8 cellular contexts compared by ENCODE assay signal in genomic region chr15:78415284-78415683, GRCh38. TPM values are rescaled to one million over a fixed set of nuclear protein-coding genes. Genes with fewer than 3 reads are reported as not detected.
A peak's percentile ranks its signal among the peaks of the same experiment; 100 is the strongest.
DNase-seq lines count a peak whose midpoint lies in the region; ATAC-seq and TF ChIP-seq lines count a peak whose summit lies in the region.

No MANE protein-coding gene starts in this region.

- peak overlapping the region in 1 of 3 experiments; percentile 44 for H3K27ac Mint-ChIP-seq in nephron

- H3K4me3 ChIP-seq in vagina, result no peak overlapping the region

- ATAC-seq in HG02938 (IDR thresholded peaks at IDR 0.05; ENCODE audit: unreplicated experiment), result no peak
- no peak for ATAC-seq in HG03280 (IDR thresholded peaks at IDR 0.05; ENCODE audit: unreplicated experiment)

- no peak for TF ChIP-seq POLR2A in vagina (IDR thresholded peaks at IDR 0.05)

- H3K4me1 ChIP-seq in vagina, result peaks cover 3% of the 10 kb centered on the region

- intact Hi-C loops in vagina (cut with DNase I), result no loop called here

- H3K27me3 ChIP-seq in vagina, result no peaks in the 10 kb centered on the region

- peaks cover 17% of the 10 kb centered on the region for H3K27me3 Mint-ChIP-seq in nephron (ENCODE audit: low read depth)

- no peaks in the 10 kb centered on the region for H3K9me3 ChIP-seq in vagina

- TF ChIP-seq CTCF in nephron (IDR thresholded peaks at IDR 0.05; ENCODE audit: unreplicated experiment in 3 of 3) (peak in 2 of 3 experiments; percentile 50 to 51), vagina (IDR thresholded peaks at IDR 0.05) (no peak)

- H3K9me3 Mint-ChIP-seq in nephron, result no peaks in the 10 kb centered on the region

- H3K36me3 ChIP-seq in vagina, result no peaks in the 10 kb centered on the region

- H3K27ac ChIP-seq in vagina, result no peak overlapping the region

- no peaks in the 10 kb centered on the region for H3K36me3 Mint-ChIP-seq in nephron (ENCODE audit: low read depth)

- H3K4me1 Mint-ChIP-seq in nephron, result peaks cover 8% of the 10 kb centered on the region

- no peak overlapping the region for H3K4me3 Mint-ChIP-seq in nephron

- DNase-seq in GM03348 (ENCODE audit: low spot score) (peak; percentile 27), NCI-H2029 (lab: John Stamatoyannopoulos, UW) (peak; percentile 75), astrocyte of the hippocampus (ENCODE audit: low read depth, low spot score) (peak; percentile 45), vagina (ENCODE audit: extremely low spot score in 2 of 2) (no peak), SKM-1 treated with dmso at 0.1 percent for 144 hours (lab: John Stamatoyannopoulos, UW; ENCODE audit: unreplicated experiment) (no peak)

RNA-seq across cellular contexts. Expression of gene IREB2, which starts 22.7 kb away (rescaled TPM):
- 40.8 TPM for total RNA-seq in vagina

Comparison
In these comparisons a context has a peak if more than half of its experiments do, and no peak if none do; other contexts are left out.
1. DNase-seq: peak in GM03348 (single experiment), NCI-H2029 (single experiment) and astrocyte of the hippocampus (single experiment); none in vagina (0 of 2) and SKM-1 treated with dmso at 0.1 percent for 144 hours (single experiment).
2. CTCF ChIP-seq: peak in nephron (2 of 3); none in vagina (0 of 3).